In the genomic region with DNA sequence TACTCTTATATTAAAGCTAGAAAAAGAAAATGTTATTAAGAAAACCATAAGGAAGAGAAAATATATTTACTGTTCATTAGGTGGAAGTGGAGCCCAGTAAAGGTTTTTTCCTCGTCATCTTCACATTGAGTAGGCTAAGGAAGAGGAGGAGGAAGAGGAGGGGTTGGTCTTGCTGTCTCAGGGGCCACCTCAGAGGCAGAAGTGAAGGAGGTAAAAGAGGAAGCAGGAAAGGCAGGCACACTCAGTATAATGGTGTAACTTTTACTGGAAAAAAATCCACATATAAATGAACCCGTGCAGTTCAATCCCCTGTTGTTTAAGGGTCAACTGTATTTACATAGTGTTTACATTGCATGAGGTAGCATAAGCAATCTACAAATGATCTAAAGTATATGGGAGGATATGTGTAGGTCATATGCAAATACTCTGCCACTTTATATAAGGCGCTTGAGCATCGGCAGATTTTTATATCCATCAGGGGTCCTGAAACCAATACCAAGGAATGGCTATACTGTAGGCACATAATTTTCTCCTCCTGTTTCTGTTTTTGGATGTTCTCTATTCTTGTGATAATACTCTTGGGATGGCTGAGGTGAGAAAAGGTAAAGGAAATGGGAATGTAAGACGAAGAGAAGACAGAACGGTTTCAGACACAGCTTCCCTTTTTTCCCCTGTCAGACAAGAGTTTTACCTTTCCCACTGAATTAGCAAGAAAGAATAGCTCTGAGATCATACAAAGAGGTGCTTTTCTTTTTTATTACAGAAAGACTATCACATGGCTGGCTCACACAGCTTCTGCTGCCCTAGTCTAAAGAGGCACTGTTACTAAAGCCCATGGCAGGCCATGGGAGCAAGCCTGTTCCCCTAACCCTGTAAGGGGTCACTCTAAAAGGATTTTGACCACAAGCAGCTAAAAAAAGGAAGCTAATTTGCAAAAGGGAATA, we compare ENCODE assay signal across 17 cellular contexts. TPM values are rescaled to one million over a fixed set of nuclear protein-coding genes. Genes with fewer than 3 reads are reported as not detected.
DNase-seq lines count a peak whose midpoint lies in the region; ATAC-seq, FAIRE-seq and TF ChIP-seq lines count a peak whose summit lies in the region.
"Had no signal": no experiment of that assay in that cellular context is flagged by ENCODE, and none has a peak within 500 bp of the region (broad histone marks: within the 10 kb centered on the region; RNA-seq: fewer than 3 reads in every experiment).

No MANE protein-coding gene starts in this region.

- FAIRE-seq in GM19239 (lab: Jason Lieb, UNC) = peak; percentile 95

- no peak for DNase-seq in GM19239 (ENCODE audit: insufficient read length, low spot score)
- peak; percentile 75 for DNase-seq in NCI-H526 treated with DMSO at 0.1 percent for 48 hours (lab: John Stamatoyannopoulos, UW)
- DNase-seq in RKO (ENCODE audit: low spot score) = no peak
- no peak for DNase-seq in activated CD8-positive, alpha-beta memory T cell treated with anti-CD3 and anti-CD28 coated beads, Interleukin-2, amount 50 U/mL, for 4 hours
- no peak for DNase-seq in foreskin fibroblast
- DNase-seq: activated CD4-positive, alpha-beta T cell treated with anti-CD3 and anti-CD28 coated beads for 36 hours; colonic mucosa; GOT3; natural killer cell; NCI-H2029 treated with DMSO at 0.1 percent for 48 hours; NCI-H82; stimulated activated CD4-positive, alpha-beta T cell treated with anti-CD3 and anti-CD28 coated beads, Interleukin-4, amount 100 ng/mL, for 1 hour had no signal

- H3K4me3 Mint-ChIP-seq in activated T-helper 17 cell treated with anti-CD3 and anti-CD28 coated beads, Interleukin-2, amount 50 U/mL, for 72 hours = no peak overlapping the region
- H3K4me3 Mint-ChIP-seq in stimulated activated memory B cell treated with anti-CD40 and anti-IgM and Interleukin-4, amounts not matched to agents 10 μg/mL and 1 μg/mL and 100 μg/mL, for 72 hours = peak overlapping the region; percentile 40
- H3K4me3 Mint-ChIP-seq: activated CD4-positive, alpha-beta T cell treated with anti-CD3 and anti-CD28 coated beads for 36 hours; natural killer cell had no signal

- peaks cover 33% of the 10 kb centered on the region for H3K36me3 Mint-ChIP-seq in activated T-helper 17 cell treated with anti-CD3 and anti-CD28 coated beads, Interleukin-2, amount 50 U/mL, for 72 hours (ENCODE audit: low read depth)
- H3K36me3 Mint-ChIP-seq in stimulated activated memory B cell treated with anti-CD40 and anti-IgM and Interleukin-4, amounts not matched to agents 10 μg/mL and 1 μg/mL and 100 μg/mL, for 72 hours = peaks cover 15% of the 10 kb centered on the region
- H3K36me3 Mint-ChIP-seq: natural killer cell had no signal

- no peak for TF ChIP-seq CTCF in foreskin fibroblast (IDR thresholded peaks at IDR 0.05; ENCODE audit: low read depth, low read length)

- H3K27ac Mint-ChIP-seq in activated T-helper 17 cell treated with anti-CD3 and anti-CD28 coated beads, Interleukin-2, amount 50 U/mL, for 72 hours = peak overlapping the region; percentile 7
- peak overlapping the region; percentile 82 for H3K27ac Mint-ChIP-seq in stimulated activated memory B cell treated with anti-CD40 and anti-IgM and Interleukin-4, amounts not matched to agents 10 μg/mL and 1 μg/mL and 100 μg/mL, for 72 hours
- H3K27ac Mint-ChIP-seq: activated CD4-positive, alpha-beta T cell treated with anti-CD3 and anti-CD28 coated beads for 36 hours had no signal

- H3K27me3 Mint-ChIP-seq in activated T-helper 17 cell treated with anti-CD3 and anti-CD28 coated beads, Interleukin-2, amount 50 U/mL, for 72 hours = no peaks in the 10 kb centered on the region
- H3K27me3 Mint-ChIP-seq in stimulated activated memory B cell treated with anti-CD40 and anti-IgM and Interleukin-4, amounts not matched to agents 10 μg/mL and 1 μg/mL and 100 μg/mL, for 72 hours = no peaks in the 10 kb centered on the region
- H3K27me3 Mint-ChIP-seq: activated CD4-positive, alpha-beta T cell treated with anti-CD3 and anti-CD28 coated beads for 36 hours had no signal

- no peak for ATAC-seq in activated T-helper 17 cell treated with anti-CD3 and anti-CD28 coated beads, Interleukin-2, amount 50 U/mL, for 72 hours (replicated peaks)
- ATAC-seq in stimulated activated memory B cell treated with anti-CD40 and anti-IgM and Interleukin-4, amounts not matched to agents 10 μg/mL and 1 μg/mL and 100 μg/mL, for 72 hours = peak; percentile 71
- ATAC-seq: activated CD4-positive, alpha-beta T cell treated with anti-CD3 and anti-CD28 coated beads for 36 hours; esophagus mucosa; natural killer cell had no signal

- H3K9me3 Mint-ChIP-seq in activated T-helper 17 cell treated with anti-CD3 and anti-CD28 coated beads, Interleukin-2, amount 50 U/mL, for 72 hours = no peaks in the 10 kb centered on the region
- no peaks in the 10 kb centered on the region for H3K9me3 Mint-ChIP-seq in stimulated activated memory B cell treated with anti-CD40 and anti-IgM and Interleukin-4, amounts not matched to agents 10 μg/mL and 1 μg/mL and 100 μg/mL, for 72 hours
- H3K9me3 Mint-ChIP-seq: natural killer cell had no signal

- peaks cover 9% of the 10 kb centered on the region for H3K4me1 Mint-ChIP-seq in activated T-helper 17 cell treated with anti-CD3 and anti-CD28 coated beads, Interleukin-2, amount 50 U/mL, for 72 hours
- H3K4me1 Mint-ChIP-seq in stimulated activated memory B cell treated with anti-CD40 and anti-IgM and Interleukin-4, amounts not matched to agents 10 μg/mL and 1 μg/mL and 100 μg/mL, for 72 hours = peaks cover 40% of the 10 kb centered on the region

- no peak overlapping the region for H3K4me3 ChIP-seq in foreskin fibroblast (ENCODE audit: low read depth in 1 of 2, low read length in 2 of 2)
- H3K4me3 ChIP-seq: colonic mucosa, hepatocyte, vagina had no signal

RNA-seq across cellular contexts. Expression of a gene that starts 59.9 kb away (rescaled TPM):
- 10 to 100 TPM in 1 of 2 donors, 1 to 10 TPM in 1; 7.9 to 12.8 TPM for total RNA-seq in activated T-helper 17 cell treated with anti-CD3 and anti-CD28 coated beads, Interleukin-2, amount 50 U/mL, for 72 hours
